Comparison of ENCODE assay signal across 33 cellular contexts in the genomic region with DNA sequence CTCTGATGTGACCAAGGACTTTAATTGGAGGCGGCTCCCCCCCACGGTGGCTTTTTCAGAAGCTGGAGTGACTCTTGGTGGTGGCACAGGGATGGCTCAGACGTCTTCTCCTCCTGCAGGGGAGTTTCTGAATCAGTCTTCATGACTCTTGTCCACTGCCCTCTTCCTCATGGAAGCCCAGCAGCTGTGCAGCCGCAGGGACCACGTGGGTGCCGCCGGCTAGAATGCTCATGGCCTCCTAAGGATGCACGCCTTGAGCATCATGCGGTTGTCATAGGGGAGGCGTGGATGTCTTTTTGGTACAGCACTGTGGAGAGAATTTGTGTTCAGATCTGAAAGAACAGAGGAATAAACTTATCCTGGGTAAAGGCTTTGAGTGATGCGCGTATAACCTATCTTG. TPM values are rescaled to one million over a fixed set of nuclear protein-coding genes. Genes with fewer than 3 reads are reported as not detected.
"Had no signal": no experiment of that assay in that cellular context is flagged by ENCODE, and none has a peak within 500 bp of the region (broad histone marks: within the 10 kb centered on the region; RNA-seq: fewer than 3 reads in every experiment).

No MANE protein-coding gene starts in this region.

- H3K27me3 ChIP-seq: dorsolateral prefrontal cortex, gastrocnemius medialis, ovary, sigmoid colon, spleen, testis, tibial artery, upper lobe of right lung, uterus had no signal

- H3K4me3 Mint-ChIP-seq: endodermal cell; mesothelial cell of epicardium; naive B cell; natural killer cell treated with Interleukin-12 subunit alpha and Interleukin-12 subunit beta and Interleukin-15 and Interleukin-18, amount 100 ng/mL, for 72 hours; neural crest cell; stimulated activated memory B cell treated with anti-CD40 and anti-IgM and Interleukin-4, amounts not matched to agents 10 μg/mL and 1 μg/mL and 100 μg/mL, for 72 hours had no signal

- H3K36me3 ChIP-seq: gastrocnemius medialis, ovary, sigmoid colon, upper lobe of right lung, uterus had no signal

- H3K4me1 Mint-ChIP-seq: endodermal cell, neural crest cell had no signal

- H3K9me3 Mint-ChIP-seq: endodermal cell; mesothelial cell of epicardium; naive B cell; natural killer cell treated with Interleukin-12 subunit alpha and Interleukin-12 subunit beta and Interleukin-15 and Interleukin-18, amount 100 ng/mL, for 72 hours; neural crest cell; stimulated activated memory B cell treated with anti-CD40 and anti-IgM and Interleukin-4, amounts not matched to agents 10 μg/mL and 1 μg/mL and 100 μg/mL, for 72 hours had no signal

- H3K9me3 ChIP-seq: gastrocnemius medialis, mucosa of descending colon, ovary, psoas muscle, sigmoid colon, spleen, testis, tibial artery, upper lobe of right lung, uterus had no signal

- H3K4me3 ChIP-seq: dorsolateral prefrontal cortex, gastrocnemius medialis, mucosa of descending colon, ovary, psoas muscle, sigmoid colon, skin epidermis, spleen, testis, tibial artery, upper lobe of right lung, uterus had no signal

- H3K4me1 ChIP-seq: gastrocnemius medialis, psoas muscle, upper lobe of right lung, uterus had no signal

- H3K27ac Mint-ChIP-seq: endodermal cell; mesothelial cell of epicardium; natural killer cell treated with Interleukin-12 subunit alpha and Interleukin-12 subunit beta and Interleukin-15 and Interleukin-18, amount 100 ng/mL, for 72 hours; stimulated activated memory B cell treated with anti-CD40 and anti-IgM and Interleukin-4, amounts not matched to agents 10 μg/mL and 1 μg/mL and 100 μg/mL, for 72 hours had no signal

- ATAC-seq: esophagus mucosa; gastrocnemius medialis; mucosa of descending colon; natural killer cell treated with Interleukin-12 subunit alpha and Interleukin-12 subunit beta and Interleukin-15 and Interleukin-18, amount 100 ng/mL, for 72 hours; psoas muscle; right cardiac atrium; stimulated activated memory B cell treated with anti-CD40 and anti-IgM and Interleukin-4, amounts not matched to agents 10 μg/mL and 1 μg/mL and 100 μg/mL, for 72 hours; stimulated activated naive CD8-positive, alpha-beta T cell treated with anti-CD3 and anti-CD28 coated beads, Interleukin-15, Interleukin-2, amounts not matched to agents 100 U/mL and 50 U/mL, for 24 hours; upper lobe of right lung had no signal

- H3K36me3 Mint-ChIP-seq: natural killer cell treated with Interleukin-12 subunit alpha and Interleukin-12 subunit beta and Interleukin-15 and Interleukin-18, amount 100 ng/mL, for 72 hours had no signal

- H3K27me3 Mint-ChIP-seq: naive B cell; natural killer cell treated with Interleukin-12 subunit alpha and Interleukin-12 subunit beta and Interleukin-15 and Interleukin-18, amount 100 ng/mL, for 72 hours; stimulated activated memory B cell treated with anti-CD40 and anti-IgM and Interleukin-4, amounts not matched to agents 10 μg/mL and 1 μg/mL and 100 μg/mL, for 72 hours had no signal

- H3K27ac ChIP-seq: dorsolateral prefrontal cortex, epithelial cell of prostate, gastrocnemius medialis, ovary, psoas muscle, sigmoid colon, skin epidermis, spleen, testis, tibial artery, upper lobe of right lung, uterus had no signal

- DNase-seq: dorsolateral prefrontal cortex; effector CD8-positive, alpha-beta T cell; endodermal cell; gastrocnemius medialis; head of caudate nucleus; kidney; mucosa of descending colon; naive B cell; ovary; posterior cingulate gyrus; psoas muscle; right cardiac atrium; sigmoid colon; spleen; stimulated activated CD4-positive, alpha-beta T cell treated with anti-CD3 and anti-CD28 coated beads, Interleukin-4, amount 100 ng/mL, for 4 hours; stimulated activated naive CD8-positive, alpha-beta T cell treated with anti-CD3 and anti-CD28 coated beads, Interleukin-15, Interleukin-2, amounts not matched to agents 100 U/mL and 50 U/mL, for 24 hours; substantia nigra; testis; tibial artery; upper lobe of right lung; uterus had no signal

RNA-seq across cellular contexts. Expression of a gene that starts 1.3 kb away (rescaled TPM):
- total RNA-seq: dorsolateral prefrontal cortex; endodermal cell; esophagus mucosa; gastrocnemius medialis; glomerular endothelial cell; kidney; left lobe of liver; lower leg skin; lung microvascular endothelial cell; mesothelial cell of epicardium; mucosa of descending colon; natural killer cell treated with Interleukin-12 subunit alpha and Interleukin-12 subunit beta and Interleukin-15 and Interleukin-18, amount 100 ng/mL, for 72 hours; neural crest cell; ovary; psoas muscle; renal cortical epithelial cell; right cardiac atrium; sigmoid colon; spleen; upper lobe of right lung; uterus had no signal

RNA-seq across cellular contexts. Expression of a gene that starts 25.7 kb away (rescaled TPM):
- total RNA-seq: dorsolateral prefrontal cortex; endodermal cell; esophagus mucosa; gastrocnemius medialis; glomerular endothelial cell; kidney; left lobe of liver; lower leg skin; lung microvascular endothelial cell; mesothelial cell of epicardium; mucosa of descending colon; natural killer cell treated with Interleukin-12 subunit alpha and Interleukin-12 subunit beta and Interleukin-15 and Interleukin-18, amount 100 ng/mL, for 72 hours; neural crest cell; ovary; psoas muscle; renal cortical epithelial cell; right cardiac atrium; sigmoid colon; spleen; upper lobe of right lung; uterus had no signal
